In the genomic region with DNA sequence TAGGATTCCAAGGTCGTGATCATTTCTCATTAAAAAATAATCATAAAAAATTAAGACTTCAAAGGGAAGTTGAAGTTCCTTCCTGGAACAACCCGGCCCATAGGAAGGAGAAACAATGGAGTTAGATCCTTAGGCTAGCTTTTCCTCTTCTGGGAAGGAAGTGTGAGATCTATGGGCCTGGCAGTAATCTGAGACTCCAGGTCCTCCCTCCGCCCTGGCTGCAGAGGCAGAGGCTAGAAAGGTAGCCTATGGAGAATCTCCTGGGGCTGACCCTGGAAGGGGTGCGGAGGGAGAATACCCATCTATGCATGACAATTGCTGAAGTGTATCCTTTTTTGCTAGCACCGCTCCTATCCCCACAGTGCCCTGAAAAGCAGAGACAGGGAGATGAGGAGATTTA, we compare ENCODE assay signal across 2 cellular contexts.
TF ChIP-seq lines count a peak whose summit lies in the region.

No MANE protein-coding gene starts in this region.

TF ChIP-seq in liver, 16 proteins besides CTCF, POLR2A, EP300 and RAD21:
- TF ChIP-seq GABPA (IDR thresholded peaks at IDR 0.05 in 1 of 2, conservative IDR thresholded peaks at IDR 0.05 in 1 of 2): no peak
- no peak for TF ChIP-seq EGR1 (IDR thresholded peaks at IDR 0.05; ENCODE audit: low read depth in 2 of 2)
- peak; percentile 62 for TF ChIP-seq NR2F2 (IDR thresholded peaks at IDR 0.05)

TF ChIP-seq in HepG2, 621 proteins besides CTCF, POLR2A, EP300 and RAD21:
- TF ChIP-seq, protein P1, sequence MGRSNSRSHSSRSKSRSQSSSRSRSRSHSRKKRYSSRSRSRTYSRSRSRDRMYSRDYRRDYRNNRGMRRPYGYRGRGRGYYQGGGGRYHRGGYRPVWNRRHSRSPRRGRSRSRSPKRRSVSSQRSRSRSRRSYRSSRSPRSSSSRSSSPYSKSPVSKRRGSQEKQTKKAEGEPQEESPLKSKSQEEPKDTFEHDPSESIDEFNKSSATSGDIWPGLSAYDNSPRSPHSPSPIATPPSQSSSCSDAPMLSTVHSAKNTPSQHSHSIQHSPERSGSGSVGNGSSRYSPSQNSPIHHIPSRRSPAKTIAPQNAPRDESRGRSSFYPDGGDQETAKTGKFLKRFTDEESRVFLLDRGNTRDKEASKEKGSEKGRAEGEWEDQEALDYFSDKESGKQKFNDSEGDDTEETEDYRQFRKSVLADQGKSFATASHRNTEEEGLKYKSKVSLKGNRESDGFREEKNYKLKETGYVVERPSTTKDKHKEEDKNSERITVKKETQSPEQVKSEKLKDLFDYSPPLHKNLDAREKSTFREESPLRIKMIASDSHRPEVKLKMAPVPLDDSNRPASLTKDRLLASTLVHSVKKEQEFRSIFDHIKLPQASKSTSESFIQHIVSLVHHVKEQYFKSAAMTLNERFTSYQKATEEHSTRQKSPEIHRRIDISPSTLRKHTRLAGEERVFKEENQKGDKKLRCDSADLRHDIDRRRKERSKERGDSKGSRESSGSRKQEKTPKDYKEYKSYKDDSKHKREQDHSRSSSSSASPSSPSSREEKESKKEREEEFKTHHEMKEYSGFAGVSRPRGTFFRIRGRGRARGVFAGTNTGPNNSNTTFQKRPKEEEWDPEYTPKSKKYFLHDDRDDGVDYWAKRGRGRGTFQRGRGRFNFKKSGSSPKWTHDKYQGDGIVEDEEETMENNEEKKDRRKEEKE (IDR thresholded peaks at IDR 0.05): no peak
- no peak for TF ChIP-seq ZNF264 (CRISPR knock-in tag; IDR thresholded peaks at IDR 0.05)
- TF ChIP-seq, protein P2, sequence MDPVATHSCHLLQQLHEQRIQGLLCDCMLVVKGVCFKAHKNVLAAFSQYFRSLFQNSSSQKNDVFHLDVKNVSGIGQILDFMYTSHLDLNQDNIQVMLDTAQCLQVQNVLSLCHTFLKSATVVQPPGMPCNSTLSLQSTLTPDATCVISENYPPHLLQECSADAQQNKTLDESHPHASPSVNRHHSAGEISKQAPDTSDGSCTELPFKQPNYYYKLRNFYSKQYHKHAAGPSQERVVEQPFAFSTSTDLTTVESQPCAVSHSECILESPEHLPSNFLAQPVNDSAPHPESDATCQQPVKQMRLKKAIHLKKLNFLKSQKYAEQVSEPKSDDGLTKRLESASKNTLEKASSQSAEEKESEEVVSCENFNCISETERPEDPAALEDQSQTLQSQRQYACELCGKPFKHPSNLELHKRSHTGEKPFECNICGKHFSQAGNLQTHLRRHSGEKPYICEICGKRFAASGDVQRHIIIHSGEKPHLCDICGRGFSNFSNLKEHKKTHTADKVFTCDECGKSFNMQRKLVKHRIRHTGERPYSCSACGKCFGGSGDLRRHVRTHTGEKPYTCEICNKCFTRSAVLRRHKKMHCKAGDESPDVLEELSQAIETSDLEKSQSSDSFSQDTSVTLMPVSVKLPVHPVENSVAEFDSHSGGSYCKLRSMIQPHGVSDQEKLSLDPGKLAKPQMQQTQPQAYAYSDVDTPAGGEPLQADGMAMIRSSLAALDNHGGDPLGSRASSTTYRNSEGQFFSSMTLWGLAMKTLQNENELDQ (CRISPR knock-in tag; IDR thresholded peaks at IDR 0.05; ENCODE audit: borderline replicate concordance): no peak
- TF ChIP-seq, protein P3, sequence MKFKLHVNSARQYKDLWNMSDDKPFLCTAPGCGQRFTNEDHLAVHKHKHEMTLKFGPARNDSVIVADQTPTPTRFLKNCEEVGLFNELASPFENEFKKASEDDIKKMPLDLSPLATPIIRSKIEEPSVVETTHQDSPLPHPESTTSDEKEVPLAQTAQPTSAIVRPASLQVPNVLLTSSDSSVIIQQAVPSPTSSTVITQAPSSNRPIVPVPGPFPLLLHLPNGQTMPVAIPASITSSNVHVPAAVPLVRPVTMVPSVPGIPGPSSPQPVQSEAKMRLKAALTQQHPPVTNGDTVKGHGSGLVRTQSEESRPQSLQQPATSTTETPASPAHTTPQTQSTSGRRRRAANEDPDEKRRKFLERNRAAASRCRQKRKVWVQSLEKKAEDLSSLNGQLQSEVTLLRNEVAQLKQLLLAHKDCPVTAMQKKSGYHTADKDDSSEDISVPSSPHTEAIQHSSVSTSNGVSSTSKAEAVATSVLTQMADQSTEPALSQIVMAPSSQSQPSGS (CRISPR knock-in tag; IDR thresholded peaks at IDR 0.05): no peak
- no peak for TF ChIP-seq SIN3A (IDR thresholded peaks at IDR 0.05; ENCODE audit: borderline replicate concordance, low read depth, low read length)
- TF ChIP-seq, protein P4, sequence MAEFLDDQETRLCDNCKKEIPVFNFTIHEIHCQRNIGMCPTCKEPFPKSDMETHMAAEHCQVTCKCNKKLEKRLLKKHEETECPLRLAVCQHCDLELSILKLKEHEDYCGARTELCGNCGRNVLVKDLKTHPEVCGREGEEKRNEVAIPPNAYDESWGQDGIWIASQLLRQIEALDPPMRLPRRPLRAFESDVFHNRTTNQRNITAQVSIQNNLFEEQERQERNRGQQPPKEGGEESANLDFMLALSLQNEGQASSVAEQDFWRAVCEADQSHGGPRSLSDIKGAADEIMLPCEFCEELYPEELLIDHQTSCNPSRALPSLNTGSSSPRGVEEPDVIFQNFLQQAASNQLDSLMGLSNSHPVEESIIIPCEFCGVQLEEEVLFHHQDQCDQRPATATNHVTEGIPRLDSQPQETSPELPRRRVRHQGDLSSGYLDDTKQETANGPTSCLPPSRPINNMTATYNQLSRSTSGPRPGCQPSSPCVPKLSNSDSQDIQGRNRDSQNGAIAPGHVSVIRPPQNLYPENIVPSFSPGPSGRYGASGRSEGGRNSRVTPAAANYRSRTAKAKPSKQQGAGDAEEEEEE (CRISPR knock-in tag; IDR thresholded peaks at IDR 0.05; ENCODE audit: borderline replicate concordance): no peak
- no peak for TF ChIP-seq ZNF496 (CRISPR knock-in tag; IDR thresholded peaks at IDR 0.05; ENCODE audit: insufficient replicate concordance)
- no peak for TF ChIP-seq CREM (IDR thresholded peaks at IDR 0.05)
- no peak for TF ChIP-seq CREM (CRISPR knock-in tag; IDR thresholded peaks at IDR 0.05)
- TF ChIP-seq WIZ (CRISPR knock-in tag; IDR thresholded peaks at IDR 0.05): no peak
- no peak for TF ChIP-seq ZNF382 (CRISPR knock-in tag; IDR thresholded peaks at IDR 0.05; ENCODE audit: borderline replicate concordance)
- TF ChIP-seq ZNF333 (CRISPR knock-in tag; IDR thresholded peaks at IDR 0.05; ENCODE audit: borderline replicate concordance): no peak
